29 cellular contexts compared by ENCODE assay signal in genomic region chr15:96750361-96750760, GRCh38.
"Had no signal": no experiment of that assay in that cellular context is flagged by ENCODE, and none has a peak within 500 bp of the region (broad histone marks: within the 10 kb centered on the region; RNA-seq: fewer than 3 reads in every experiment).

No MANE protein-coding gene starts in this region.

- H3K36me3 Mint-ChIP-seq: activated CD8-positive, alpha-beta memory T cell treated with anti-CD3 and anti-CD28 coated beads, Interleukin-2, amount 10 ng/mL, durations not matched to agents 7 days and 5 days; activated naive CD4-positive, alpha-beta T cell treated with anti-CD3 and anti-CD28 coated beads, Interleukin-2, amount 10 ng/mL, durations not matched to agents 7 days and 5 days; immature natural killer cell; naive thymus-derived CD4-positive, alpha-beta T cell; stimulated activated memory B cell treated with anti-CD40 and anti-IgM and Interleukin-4, amounts not matched to agents 10 μg/mL and 1 μg/mL and 100 μg/mL, for 72 hours had no signal

- FAIRE-seq: astrocyte, kidney had no signal

- H3K9ac ChIP-seq: parathyroid adenoma had no signal

- H3K36me3 ChIP-seq: brain microvascular endothelial cell, esophagus squamous epithelium, right atrium auricular region, upper lobe of left lung, vagina had no signal

- H3K9me3 ChIP-seq: esophagus squamous epithelium, right atrium auricular region, upper lobe of left lung, vagina had no signal

- H3K4me3 ChIP-seq: esophagus squamous epithelium, right atrium auricular region, smooth muscle cell, upper lobe of left lung, vagina had no signal

- H3K4me1 ChIP-seq: esophagus squamous epithelium, parathyroid adenoma, right atrium auricular region, upper lobe of left lung, vagina had no signal

- H3K4me3 Mint-ChIP-seq: activated B cell treated with CpG ODN at 0.5 μM for 24 hours; activated CD8-positive, alpha-beta memory T cell treated with anti-CD3 and anti-CD28 coated beads, Interleukin-2, amount 10 ng/mL, durations not matched to agents 7 days and 5 days; activated CD8-positive, alpha-beta T cell treated with anti-CD3 and anti-CD28 coated beads, Interleukin-2, amount 10 ng/mL, durations not matched to agents 7 days and 5 days; activated naive CD4-positive, alpha-beta T cell treated with anti-CD3 and anti-CD28 coated beads, Interleukin-2, amount 10 ng/mL, durations not matched to agents 7 days and 5 days; immature natural killer cell; naive thymus-derived CD4-positive, alpha-beta T cell; stimulated activated memory B cell treated with anti-CD40 and anti-IgM and Interleukin-4, amounts not matched to agents 10 μg/mL and 1 μg/mL and 100 μg/mL, for 72 hours; stimulated activated naive CD8-positive, alpha-beta T cell treated with anti-CD3 and anti-CD28 coated beads, Interleukin-15, amount 100 ng/mL, for 72 hours had no signal

- H3K27me3 ChIP-seq: brain microvascular endothelial cell, esophagus squamous epithelium, right atrium auricular region, upper lobe of left lung, vagina had no signal

- H3K79me2 ChIP-seq: parathyroid adenoma had no signal

- ATAC-seq: activated CD8-positive, alpha-beta memory T cell treated with anti-CD3 and anti-CD28 coated beads, Interleukin-2, amount 10 ng/mL, durations not matched to agents 7 days and 5 days; activated CD8-positive, alpha-beta T cell treated with anti-CD3 and anti-CD28 coated beads, Interleukin-2, amount 10 ng/mL, durations not matched to agents 7 days and 5 days; left colon; naive thymus-derived CD4-positive, alpha-beta T cell; stimulated activated memory B cell treated with anti-CD40 and anti-IgM and Interleukin-4, amounts not matched to agents 10 μg/mL and 1 μg/mL and 100 μg/mL, for 72 hours; stimulated activated naive CD8-positive, alpha-beta T cell treated with anti-CD3 and anti-CD28 coated beads, Interleukin-15, amount 100 ng/mL, for 72 hours had no signal

- H3K4me2 ChIP-seq: smooth muscle cell had no signal

- DNase-seq: activated B cell treated with CpG ODN at 0.5 μM for 24 hours; activated CD8-positive, alpha-beta memory T cell treated with anti-CD3 and anti-CD28 coated beads, Interleukin-2, amount 10 ng/mL, durations not matched to agents 7 days and 5 days; activated CD8-positive, alpha-beta T cell treated with anti-CD3 and anti-CD28 coated beads, Interleukin-2, amount 10 ng/mL, durations not matched to agents 7 days and 5 days; activated effector memory CD4-positive, alpha-beta T cell treated with Interleukin-2 at 50 U/mL for 16 hours; activated naive CD4-positive, alpha-beta T cell treated with anti-CD3 and anti-CD28 coated beads, Interleukin-2, amount 10 ng/mL, durations not matched to agents 7 days and 5 days; amniotic stem cell; brain microvascular endothelial cell; central memory CD4-positive, alpha-beta T cell; esophagus squamous epithelium; foreskin melanocyte; immature natural killer cell; kidney; left colon; midbrain; naive thymus-derived CD4-positive, alpha-beta T cell; occipital lobe; stimulated activated CD4-positive, alpha-beta T cell treated with anti-CD3 and anti-CD28 coated beads, Interleukin-1b, Interleukin-23, amount 100 ng/mL, for 48 hours; stimulated activated CD4-positive, alpha-beta T cell treated with anti-CD3 and anti-CD28 coated beads, Interleukin-4, amount 100 ng/mL, for 4 hours; stimulated activated CD8-positive, alpha-beta memory T cell treated with anti-CD3 and anti-CD28 coated beads, Interleukin-4, amount 100 ng/mL, for 48 hours; stimulated activated naive CD8-positive, alpha-beta T cell treated with anti-CD3 and anti-CD28 coated beads, Interleukin-15, amount 100 ng/mL, for 72 hours; substantia nigra; T-helper 2 cell; upper lobe of left lung had no signal

- H3K27ac Mint-ChIP-seq: activated B cell treated with CpG ODN at 0.5 μM for 24 hours; activated CD8-positive, alpha-beta memory T cell treated with anti-CD3 and anti-CD28 coated beads, Interleukin-2, amount 10 ng/mL, durations not matched to agents 7 days and 5 days; activated CD8-positive, alpha-beta T cell treated with anti-CD3 and anti-CD28 coated beads, Interleukin-2, amount 10 ng/mL, durations not matched to agents 7 days and 5 days; activated naive CD4-positive, alpha-beta T cell treated with anti-CD3 and anti-CD28 coated beads, Interleukin-2, amount 10 ng/mL, durations not matched to agents 7 days and 5 days; immature natural killer cell; naive thymus-derived CD4-positive, alpha-beta T cell; stimulated activated memory B cell treated with anti-CD40 and anti-IgM and Interleukin-4, amounts not matched to agents 10 μg/mL and 1 μg/mL and 100 μg/mL, for 72 hours; stimulated activated naive CD8-positive, alpha-beta T cell treated with anti-CD3 and anti-CD28 coated beads, Interleukin-15, amount 100 ng/mL, for 72 hours had no signal

- H3K27ac ChIP-seq: brain microvascular endothelial cell, esophagus squamous epithelium, parathyroid adenoma, right atrium auricular region, upper lobe of left lung, vagina had no signal

- H3K27me3 Mint-ChIP-seq: activated B cell treated with CpG ODN at 0.5 μM for 24 hours; activated CD8-positive, alpha-beta memory T cell treated with anti-CD3 and anti-CD28 coated beads, Interleukin-2, amount 10 ng/mL, durations not matched to agents 7 days and 5 days; activated naive CD4-positive, alpha-beta T cell treated with anti-CD3 and anti-CD28 coated beads, Interleukin-2, amount 10 ng/mL, durations not matched to agents 7 days and 5 days; stimulated activated memory B cell treated with anti-CD40 and anti-IgM and Interleukin-4, amounts not matched to agents 10 μg/mL and 1 μg/mL and 100 μg/mL, for 72 hours had no signal

- H3K4me1 Mint-ChIP-seq: activated B cell treated with CpG ODN at 0.5 μM for 24 hours; activated CD8-positive, alpha-beta memory T cell treated with anti-CD3 and anti-CD28 coated beads, Interleukin-2, amount 10 ng/mL, durations not matched to agents 7 days and 5 days; activated naive CD4-positive, alpha-beta T cell treated with anti-CD3 and anti-CD28 coated beads, Interleukin-2, amount 10 ng/mL, durations not matched to agents 7 days and 5 days; immature natural killer cell; naive thymus-derived CD4-positive, alpha-beta T cell; stimulated activated memory B cell treated with anti-CD40 and anti-IgM and Interleukin-4, amounts not matched to agents 10 μg/mL and 1 μg/mL and 100 μg/mL, for 72 hours; stimulated activated naive CD8-positive, alpha-beta T cell treated with anti-CD3 and anti-CD28 coated beads, Interleukin-15, amount 100 ng/mL, for 72 hours had no signal
